In the genomic region with DNA sequence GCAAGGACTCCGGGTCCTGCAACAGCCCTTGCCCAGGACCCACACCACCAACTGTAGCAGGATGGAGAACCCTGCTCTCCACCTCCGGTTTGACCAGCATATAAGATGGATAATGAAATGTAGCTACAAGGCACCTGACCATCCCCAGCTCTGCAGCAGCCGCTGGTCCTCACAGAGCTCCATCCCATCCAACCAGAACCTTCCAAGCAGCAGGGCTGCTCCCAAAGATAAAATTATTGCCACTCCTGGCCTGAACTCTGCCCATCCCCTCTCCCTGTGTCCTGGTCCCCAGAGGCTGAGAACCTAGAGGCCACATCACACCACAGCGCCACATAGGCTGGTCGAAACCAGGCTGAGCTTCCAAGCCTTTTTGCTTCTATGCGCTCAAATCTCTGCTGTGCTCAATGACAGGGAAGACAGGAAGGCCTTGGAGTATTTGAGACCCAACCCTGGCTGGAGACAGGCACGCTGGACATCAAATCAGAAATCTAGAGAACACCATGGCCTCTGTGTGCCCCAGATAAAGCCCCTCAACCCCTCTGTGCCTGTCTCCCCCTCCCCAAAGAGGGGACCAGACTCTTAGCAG, we compare ENCODE assay signal across 10 cellular contexts. TPM values are rescaled to one million over a fixed set of nuclear protein-coding genes. Genes with fewer than 3 reads are reported as not detected.
DNase-seq lines count a peak whose midpoint lies in the region; ATAC-seq and TF ChIP-seq lines count a peak whose summit lies in the region.
"Had no signal": no experiment of that assay in that cellular context is flagged by ENCODE, and none has a peak within 500 bp of the region (broad histone marks: within the 10 kb centered on the region; RNA-seq: fewer than 3 reads in every experiment).

No MANE protein-coding gene starts in this region.

- TF ChIP-seq POLR2A in gastroesophageal sphincter (IDR thresholded peaks at IDR 0.05) = no peak

- CTCF ChIA-PET in CD4-positive, alpha-beta T cell (lab: Charles Lee) = no interaction called here

- no peak for DNase-seq in CD4-positive, alpha-beta T cell
- DNase-seq in SJCRH30 (no peak), psoas muscle (no peak), iPS-NIHi11 (ENCODE audit: low spot score) (no peak), NCI-H2227 treated with DMSO at 0.1 percent for 48 hours (lab: John Stamatoyannopoulos, UW) (no peak)
- DNase-seq in activated T-cell treated with anti-CD3 and anti-CD28 coated beads, Interleukin-2, amount 50 U/mL, for 48 hours = no peak
- DNase-seq: activated gamma-delta T cell had no signal

- H3K27ac ChIP-seq in CD4-positive, alpha-beta T cell (ENCODE audit: low read depth, low read length) = no peak overlapping the region
- H3K27ac ChIP-seq in SJCRH30 (peak overlapping the region; percentile 94), gastroesophageal sphincter (peak overlapping the region in 3 of 4 donors; percentile 81 to 98 (median 84)), psoas muscle (peak overlapping the region; percentile 44)

- intact Hi-C loops in CD4-positive, alpha-beta T cell (cut with DNase I, micrococcal nuclease) = no loop called here
- intact Hi-C loops in psoas muscle (cut with DNase I) = loop anchor here in 1 of 2 donors (5.0 kb wide), 1 partner anchor 315 kb away; the partner anchor contains the start of gene TMED2

- H3K9me3 ChIP-seq in CD4-positive, alpha-beta T cell (ENCODE audit: control insufficient read depth, low read length) = no peaks in the 10 kb centered on the region
- no peaks in the 10 kb centered on the region for H3K9me3 ChIP-seq in SJCRH30 (replicated peaks)
- H3K9me3 ChIP-seq in gastroesophageal sphincter = no peaks in the 10 kb centered on the region
- H3K9me3 ChIP-seq in psoas muscle = no peaks in the 10 kb centered on the region

- peaks cover 24% of the 10 kb centered on the region for H3K36me3 ChIP-seq in SJCRH30
- H3K36me3 ChIP-seq in gastroesophageal sphincter = peaks cover 0 to 48% of the 10 kb centered on the region in 2 donors
- H3K36me3 ChIP-seq in psoas muscle (ENCODE audit: insufficient read depth in 1 of 2, low read depth in 1 of 2) = peaks cover 0 to 41% of the 10 kb centered on the region in 2 donors

- peak overlapping the region; percentile 92 for H3K4me3 Mint-ChIP-seq in CD4-positive, alpha-beta T cell

- H3K27me3 Mint-ChIP-seq in CD4-positive, alpha-beta T cell = no peaks in the 10 kb centered on the region

- POLR2A ChIA-PET in CD4-positive, alpha-beta T cell (lab: Charles Lee) = interaction anchor here (0.5 to 3.7 kb wide), 2 partner anchors 35 to 191 kb away, joined by 3 to 13 read pairs; partner anchors contain the start of genes MPHOSPH9 and MTRFR

- H3K9me3 Mint-ChIP-seq in CD4-positive, alpha-beta T cell = no peaks in the 10 kb centered on the region

- TF ChIP-seq CTCF in CD4-positive, alpha-beta T cell (IDR thresholded peaks at IDR 0.05) = no peak
- TF ChIP-seq CTCF in gastroesophageal sphincter (IDR thresholded peaks at IDR 0.05) = no peak
- no peak for TF ChIP-seq CTCF in psoas muscle (IDR thresholded peaks at IDR 0.05)

- peaks cover 32% of the 10 kb centered on the region for H3K4me1 Mint-ChIP-seq in CD4-positive, alpha-beta T cell (ENCODE audit: low read depth)

- 100% methylated on average over 2 of the region's 7 CpGs; no CpG with 5 or more reads in 1 of the 2 donors for WGBS in gastroesophageal sphincter (ENCODE audit: low coverage in 1 of 2), 2 donors
- WGBS in psoas muscle, 3 donors = 79 to 88% (median 79%) methylated on average over 7 of the region's 7 CpGs

- H3K27ac Mint-ChIP-seq in CD4-positive, alpha-beta T cell = no peak overlapping the region

- H3K4me3 ChIP-seq in SJCRH30 (peak overlapping the region; percentile 95), gastroesophageal sphincter (no peak overlapping the region), psoas muscle (peak overlapping the region; percentile 62)

- H3K4me1 ChIP-seq in SJCRH30 (peaks cover 20% of the 10 kb centered on the region), gastroesophageal sphincter (peaks cover 0 to 37% (median 27%) of the 10 kb centered on the region in 3 donors), psoas muscle (peaks cover 27% of the 10 kb centered on the region)

- no peaks in the 10 kb centered on the region for H3K27me3 ChIP-seq in CD4-positive, alpha-beta T cell (ENCODE audit: control insufficient read depth, insufficient read depth, low read length)
- H3K27me3 ChIP-seq in SJCRH30 = no peaks in the 10 kb centered on the region
- H3K27me3 ChIP-seq in gastroesophageal sphincter = no peaks in the 10 kb centered on the region
- no peaks in the 10 kb centered on the region for H3K27me3 ChIP-seq in psoas muscle (ENCODE audit: insufficient read depth in 3 of 3, low read length in 2 of 3)

- ATAC-seq in CD4-positive, alpha-beta T cell (ENCODE audit: poor library complexity) = no peak
- ATAC-seq in gastroesophageal sphincter = no peak
- no peak for ATAC-seq in psoas muscle
- no peak for ATAC-seq in GM18517 (IDR thresholded peaks at IDR 0.05; ENCODE audit: unreplicated experiment)
- ATAC-seq: activated CD4-positive, CD25-positive, alpha-beta regulatory T cell treated with anti-CD3 and anti-CD28 coated beads, Interleukin-2, amount 50 U/mL, for 24 hours had no signal

- no peaks in the 10 kb centered on the region for H3K36me3 Mint-ChIP-seq in CD4-positive, alpha-beta T cell (ENCODE audit: low read depth)

- no peak for TF ChIP-seq EP300 in gastroesophageal sphincter (IDR thresholded peaks at IDR 0.05)

RNA-seq across cellular contexts. Expression of gene CDK2AP1, which starts 4.2 kb away (rescaled TPM):
- total RNA-seq in CD4-positive, alpha-beta T cell = 1 to 10 TPM; 2.9 to 3.5 TPM
- total RNA-seq in SJCRH30 (2014; rRNA removed; shearing (Covaris generic)) = 369 and 389 TPM in 2 replicates
- total RNA-seq in gastroesophageal sphincter (100 to 1,000 TPM in 3 of 4 donors, 10 to 100 TPM in 1; 94.9 to 203 (median 143) TPM), psoas muscle (10 to 100 TPM; 47.6 to 63.9 (median 55.1) TPM)
- 100 to 1,000 TPM in 1 of 3 donors, 10 to 100 TPM in 2; 31.8 to 143 (median 67.3) TPM for polyA plus RNA-seq in psoas muscle

RNA-seq across cellular contexts. Expression of gene MTRFR, which starts 34.2 kb away (rescaled TPM):
- 10 to 100 TPM; 43.2 to 44.5 TPM for total RNA-seq in CD4-positive, alpha-beta T cell
- total RNA-seq in SJCRH30 (2014; rRNA removed; shearing (Covaris generic)) = 16.9 and 19.8 TPM in 2 replicates
- 10 to 100 TPM in 3 of 4 donors, 1 to 10 TPM in 1; 9.2 to 25.8 (median 12.9) TPM for total RNA-seq in gastroesophageal sphincter
- 1 to 10 TPM; 7.3 to 9.9 (median 8.6) TPM for total RNA-seq in psoas muscle
- 10 to 100 TPM in 1 of 3 donors, 1 to 10 TPM in 2; 6.4 to 10.9 (median 7.1) TPM for polyA plus RNA-seq in psoas muscle

RNA-seq across cellular contexts. Expression of gene MPHOSPH9, which starts 34.5 kb away (rescaled TPM):
- 10 to 100 TPM; 80.9 to 84.5 TPM for total RNA-seq in CD4-positive, alpha-beta T cell
- 68.7 and 78.2 TPM in 2 replicates for total RNA-seq in SJCRH30 (2014; rRNA removed; shearing (Covaris generic))
- total RNA-seq in gastroesophageal sphincter (10 to 100 TPM; 11.5 to 26.8 (median 14.7) TPM), psoas muscle (10 to 100 TPM in 3 of 4 donors, 1 to 10 TPM in 1; 8.7 to 14.4 (median 12.7) TPM)
- 1 to 10 TPM; 3.2 to 5.8 (median 3.2) TPM for polyA plus RNA-seq in psoas muscle

Comparison
In these comparisons a context has a peak if more than half of its experiments do, and no peak if none do; other contexts are left out.
1. H3K4me3 ChIP-seq: peak in SJCRH30 (single experiment) and psoas muscle (single experiment); none in gastroesophageal sphincter (0 of 2).
2. RNA of gene CDK2AP1, which starts 4.2 kb away (total RNA-seq): 369 to 389 TPM in SJCRH30, 94.9 to 203 TPM in gastroesophageal sphincter and 47.6 to 63.9 TPM in psoas muscle; 2.9 to 3.5 TPM in CD4-positive, alpha-beta T cell; every median in the first group is over 10 times any median in the second.